ENCODE assay signal across 1 cellular context in the genomic region with DNA sequence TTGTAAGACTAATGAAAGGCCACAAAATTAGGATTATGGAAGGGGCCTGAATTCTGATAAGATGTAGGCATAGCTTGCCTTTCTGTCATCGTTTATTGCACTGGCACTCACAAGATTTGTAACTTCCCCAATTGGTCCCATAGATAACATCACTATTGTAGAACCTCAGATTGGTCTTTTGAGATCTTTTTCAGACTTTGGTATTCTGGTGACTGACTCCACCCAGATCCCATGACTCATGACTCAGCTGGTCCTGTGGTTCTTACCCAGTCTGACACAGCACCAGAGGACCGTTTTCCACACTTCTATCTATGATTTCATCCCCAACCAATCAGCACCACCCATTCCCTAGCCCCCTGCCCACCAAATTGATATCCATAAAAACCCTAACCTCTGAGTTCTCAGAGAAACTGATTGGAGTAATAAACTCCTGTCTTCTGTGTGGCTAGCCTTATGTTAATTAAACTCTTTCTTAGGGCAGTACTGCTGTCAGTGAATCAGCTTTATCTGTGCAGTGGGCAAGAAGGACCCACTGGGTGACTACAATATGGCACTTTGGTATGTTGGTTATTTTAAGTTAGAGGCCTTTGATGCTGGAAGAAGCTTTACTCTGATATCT.
TF ChIP-seq lines count a peak whose summit lies in the region.

No MANE protein-coding gene starts in this region.

TF ChIP-seq in K562, 482 proteins besides CTCF, POLR2A, EP300 and RAD21 (continued from another document and continues in another):
- TF ChIP-seq, protein P1, sequence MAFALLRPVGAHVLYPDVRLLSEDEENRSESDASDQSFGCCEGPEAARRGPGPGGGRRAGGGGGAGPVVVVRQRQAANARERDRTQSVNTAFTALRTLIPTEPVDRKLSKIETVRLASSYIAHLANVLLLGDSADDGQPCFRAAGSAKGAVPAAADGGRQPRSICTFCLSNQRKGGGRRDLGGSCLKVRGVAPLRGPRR (CRISPR knock-in tag; IDR thresholded peaks at IDR 0.05) = no peak
- TF ChIP-seq MED1 (CRISPR knock-in tag; IDR thresholded peaks at IDR 0.05; ENCODE audit: borderline replicate concordance) (no peak), FOXK2 (conservative IDR thresholded peaks at IDR 0.05 in 1 of 2, IDR thresholded peaks at IDR 0.05 in 1 of 2; ENCODE audit: low read depth in 2 of 2) (peak in 1 of 2 experiments; percentile 19; a peak in 1 of 4 replicates), BMI1 (IDR thresholded peaks at IDR 0.05; ENCODE audit: low read length) (no peak), CBFB (CRISPR knock-in tag; IDR thresholded peaks at IDR 0.05) (no peak), STAT5B (CRISPR knock-in tag; IDR thresholded peaks at IDR 0.05) (no peak), PTRF (tag; IDR thresholded peaks at IDR 0.05) (no peak), SETDB1 (IDR thresholded peaks at IDR 0.05; ENCODE audit: low read length) (no peak), ELF2 (CRISPR knock-in tag; IDR thresholded peaks at IDR 0.05) (no peak), BACH1 (tag; IDR thresholded peaks at IDR 0.05) (peak; percentile 90; the same call in 1 of the 2 replicates), ZNF583 (CRISPR knock-in tag; IDR thresholded peaks at IDR 0.05) (0 out of 2 replicates have a peak, but pooled peaks have one; percentile 33), CREM (IDR thresholded peaks at IDR 0.05; ENCODE audit: low read depth) (no peak), NUFIP1 (IDR thresholded peaks at IDR 0.05; ENCODE audit: partially characterized antibody) (no peak), SRF (CRISPR knock-in tag; IDR thresholded peaks at IDR 0.05) (no peak), NFE2 (IDR thresholded peaks at IDR 0.05; ENCODE audit: low read depth) (peak; percentile 75), ZNF253 (CRISPR knock-in tag; conservative IDR thresholded peaks at IDR 0.05) (no peak), MAZ (CRISPR knock-in tag; conservative IDR thresholded peaks at IDR 0.05 in 1 of 2, IDR thresholded peaks at IDR 0.05 in 1 of 2) (peak in 1 of 2 experiments; percentile 49; a peak in 1 of 4 replicates), SMAD3 (CRISPR knock-in tag; conservative IDR thresholded peaks at IDR 0.05) (no peak), ZFX (CRISPR knock-in tag; IDR thresholded peaks at IDR 0.05) (no peak), LEF1 (IDR thresholded peaks at IDR 0.05) (no peak), CBX1 (IDR thresholded peaks at IDR 0.05; ENCODE audit: low read depth) (no peak), HSF4 (CRISPR knock-in tag; IDR thresholded peaks at IDR 0.05; ENCODE audit: borderline replicate concordance) (no peak), NFE2L1 (tag; IDR thresholded peaks at IDR 0.05; ENCODE audit: borderline replicate concordance, low read depth) (no peak), SLC30A9 (CRISPR knock-in tag; IDR thresholded peaks at IDR 0.05) (no peak), NR1H2 (CRISPR knock-in tag; IDR thresholded peaks at IDR 0.05) (no peak), HNRNPLL (IDR thresholded peaks at IDR 0.05; ENCODE audit: low read depth, low read length, poor library complexity, severe bottlenecking) (no peak), SIN3B (IDR thresholded peaks at IDR 0.05; ENCODE audit: low read depth) (no peak), ZNF695 (CRISPR knock-in tag; IDR thresholded peaks at IDR 0.05) (no peak), MAFG (tag; conservative IDR thresholded peaks at IDR 0.05) (peak; percentile 77), BDP1 (IDR thresholded peaks at IDR 0.05; ENCODE audit: insufficient read depth, insufficient read length) (no peak), EWSR1 (IDR thresholded peaks at IDR 0.05; ENCODE audit: borderline replicate concordance, low read depth, partially characterized antibody) (no peak), SP2 (IDR thresholded peaks at IDR 0.05; ENCODE audit: extremely low read depth, low read depth, low read length, poor library complexity, severe bottlenecking) (no peak), MTA2 (IDR thresholded peaks at IDR 0.05; ENCODE audit: low read depth) (no peak; the same call in 1 of the 2 replicates), ZNF41 (CRISPR knock-in tag; conservative IDR thresholded peaks at IDR 0.05) (no peak), SMAD4 (CRISPR knock-in tag; conservative IDR thresholded peaks at IDR 0.05) (0 out of 2 replicates have a peak, but pooled peaks have one; percentile 13), FOXA1 (IDR thresholded peaks at IDR 0.05; ENCODE audit: borderline replicate concordance) (no peak), BHLHE40 (IDR thresholded peaks at IDR 0.05; ENCODE audit: low read length) (no peak), EZH2 (IDR thresholded peaks at IDR 0.05; ENCODE audit: borderline replicate concordance, low read depth, low read length) (no peak), MEF2D (tag; conservative IDR thresholded peaks at IDR 0.05; ENCODE audit: low read depth) (peak; percentile 38; the same call in 1 of the 2 replicates), NCOA1 (IDR thresholded peaks at IDR 0.05; ENCODE audit: low read depth) (no peak), BRF1 (IDR thresholded peaks at IDR 0.05; ENCODE audit: borderline replicate concordance, extremely low read depth, insufficient read length) (no peak), GATAD2A (IDR thresholded peaks at IDR 0.05) (no peak), HMGN3 (IDR thresholded peaks at IDR 0.05; ENCODE audit: borderline replicate concordance, extremely low read depth, insufficient read length, low read depth, low read length) (no peak), SMARCA4 (IDR thresholded peaks at IDR 0.05) (peak; percentile 74), MIER1 (IDR thresholded peaks at IDR 0.05; ENCODE audit: low read depth) (no peak), GABPB1 (CRISPR knock-in tag; IDR thresholded peaks at IDR 0.05) (no peak), TEAD1 (CRISPR knock-in tag; IDR thresholded peaks at IDR 0.05) (peak in 1 of 2 experiments; percentile 8; a peak in 1 of 4 replicates), OTX1 (CRISPR knock-in tag; IDR thresholded peaks at IDR 0.05) (no peak), ZNF3 (CRISPR knock-in tag; IDR thresholded peaks at IDR 0.05) (no peak), POLR2AphosphoS5 (IDR thresholded peaks at IDR 0.05; ENCODE audit: control insufficient read depth, insufficient read depth, low read depth, low read length) (no peak), ZNF121 (CRISPR knock-in tag; conservative IDR thresholded peaks at IDR 0.05) (no peak), ZNF408 (CRISPR knock-in tag; IDR thresholded peaks at IDR 0.05; ENCODE audit: low read depth) (no peak), ZNF174 (CRISPR knock-in tag; IDR thresholded peaks at IDR 0.05) (no peak), DMBX1 (CRISPR knock-in tag; IDR thresholded peaks at IDR 0.05; ENCODE audit: borderline replicate concordance) (no peak)
- TF ChIP-seq, protein P2, sequence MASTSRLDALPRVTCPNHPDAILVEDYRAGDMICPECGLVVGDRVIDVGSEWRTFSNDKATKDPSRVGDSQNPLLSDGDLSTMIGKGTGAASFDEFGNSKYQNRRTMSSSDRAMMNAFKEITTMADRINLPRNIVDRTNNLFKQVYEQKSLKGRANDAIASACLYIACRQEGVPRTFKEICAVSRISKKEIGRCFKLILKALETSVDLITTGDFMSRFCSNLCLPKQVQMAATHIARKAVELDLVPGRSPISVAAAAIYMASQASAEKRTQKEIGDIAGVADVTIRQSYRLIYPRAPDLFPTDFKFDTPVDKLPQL (IDR thresholded peaks at IDR 0.05; ENCODE audit: extremely low read depth, insufficient read length) = no peak
- TF ChIP-seq, protein P3, sequence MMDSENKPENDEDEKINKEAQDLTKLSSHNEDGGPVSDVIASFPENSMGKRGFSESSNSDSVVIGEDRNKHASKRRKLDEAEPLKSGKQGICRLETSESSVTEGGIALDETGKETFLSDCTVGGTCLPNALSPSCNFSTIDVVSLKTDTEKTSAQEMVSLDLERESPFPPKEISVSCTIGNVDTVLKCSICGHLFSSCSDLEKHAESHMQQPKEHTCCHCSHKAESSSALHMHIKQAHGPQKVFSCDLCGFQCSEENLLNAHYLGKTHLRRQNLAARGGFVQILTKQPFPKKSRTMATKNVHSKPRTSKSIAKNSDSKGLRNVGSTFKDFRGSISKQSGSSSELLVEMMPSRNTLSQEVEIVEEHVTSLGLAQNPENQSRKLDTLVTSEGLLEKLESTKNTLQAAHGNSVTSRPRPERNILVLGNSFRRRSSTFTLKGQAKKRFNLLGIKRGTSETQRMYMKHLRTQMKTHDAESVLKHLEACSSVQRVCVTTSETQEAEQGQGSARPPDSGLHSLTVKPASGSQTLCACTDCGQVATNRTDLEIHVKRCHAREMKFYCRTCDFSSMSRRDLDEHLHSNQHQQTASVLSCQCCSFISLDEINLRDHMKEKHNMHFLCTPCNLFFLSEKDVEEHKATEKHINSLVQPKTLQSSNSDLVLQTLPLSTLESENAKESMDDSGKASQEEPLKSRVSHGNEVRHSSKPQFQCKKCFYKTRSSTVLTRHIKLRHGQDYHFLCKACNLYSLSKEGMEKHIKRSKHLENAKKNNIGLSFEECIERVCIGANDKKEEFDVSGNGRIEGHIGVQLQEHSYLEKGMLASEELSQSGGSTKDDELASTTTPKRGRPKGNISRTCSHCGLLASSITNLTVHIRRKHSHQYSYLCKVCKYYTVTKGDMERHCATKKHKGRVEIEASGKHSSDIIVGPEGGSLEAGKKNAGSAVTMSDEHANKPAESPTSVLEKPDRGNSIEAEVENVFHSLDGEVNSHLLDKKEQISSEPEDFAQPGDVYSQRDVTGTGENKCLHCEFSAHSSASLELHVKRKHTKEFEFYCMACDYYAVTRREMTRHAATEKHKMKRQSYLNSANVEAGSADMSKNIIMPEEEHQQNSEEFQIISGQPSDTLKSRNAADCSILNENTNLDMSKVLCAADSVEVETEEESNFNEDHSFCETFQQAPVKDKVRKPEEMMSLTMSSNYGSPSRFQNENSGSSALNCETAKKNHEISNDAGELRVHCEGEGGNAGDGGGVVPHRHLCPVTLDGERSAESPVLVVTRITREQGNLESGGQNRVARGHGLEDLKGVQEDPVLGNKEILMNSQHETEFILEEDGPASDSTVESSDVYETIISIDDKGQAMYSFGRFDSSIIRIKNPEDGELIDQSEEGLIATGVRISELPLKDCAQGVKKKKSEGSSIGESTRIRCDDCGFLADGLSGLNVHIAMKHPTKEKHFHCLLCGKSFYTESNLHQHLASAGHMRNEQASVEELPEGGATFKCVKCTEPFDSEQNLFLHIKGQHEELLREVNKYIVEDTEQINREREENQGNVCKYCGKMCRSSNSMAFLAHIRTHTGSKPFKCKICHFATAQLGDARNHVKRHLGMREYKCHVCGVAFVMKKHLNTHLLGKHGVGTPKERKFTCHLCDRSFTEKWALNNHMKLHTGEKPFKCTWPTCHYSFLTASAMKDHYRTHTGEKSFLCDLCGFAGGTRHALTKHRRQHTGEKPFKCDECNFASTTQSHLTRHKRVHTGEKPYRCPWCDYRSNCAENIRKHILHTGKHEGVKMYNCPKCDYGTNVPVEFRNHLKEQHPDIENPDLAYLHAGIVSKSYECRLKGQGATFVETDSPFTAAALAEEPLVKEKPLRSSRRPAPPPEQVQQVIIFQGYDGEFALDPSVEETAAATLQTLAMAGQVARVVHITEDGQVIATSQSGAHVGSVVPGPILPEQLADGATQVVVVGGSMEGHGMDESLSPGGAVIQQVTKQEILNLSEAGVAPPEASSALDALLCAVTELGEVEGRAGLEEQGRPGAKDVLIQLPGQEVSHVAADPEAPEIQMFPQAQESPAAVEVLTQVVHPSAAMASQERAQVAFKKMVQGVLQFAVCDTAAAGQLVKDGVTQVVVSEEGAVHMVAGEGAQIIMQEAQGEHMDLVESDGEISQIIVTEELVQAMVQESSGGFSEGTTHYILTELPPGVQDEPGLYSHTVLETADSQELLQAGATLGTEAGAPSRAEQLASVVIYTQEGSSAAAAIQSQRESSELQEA (IDR thresholded peaks at IDR 0.05; ENCODE audit: low read depth) = no peak
- TF ChIP-seq, protein P4, sequence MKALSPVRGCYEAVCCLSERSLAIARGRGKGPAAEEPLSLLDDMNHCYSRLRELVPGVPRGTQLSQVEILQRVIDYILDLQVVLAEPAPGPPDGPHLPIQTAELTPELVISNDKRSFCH (CRISPR knock-in tag; IDR thresholded peaks at IDR 0.05) = no peak
- TF ChIP-seq, protein P4 (tag; IDR thresholded peaks at IDR 0.05) = no peak
- TF ChIP-seq, protein P5, sequence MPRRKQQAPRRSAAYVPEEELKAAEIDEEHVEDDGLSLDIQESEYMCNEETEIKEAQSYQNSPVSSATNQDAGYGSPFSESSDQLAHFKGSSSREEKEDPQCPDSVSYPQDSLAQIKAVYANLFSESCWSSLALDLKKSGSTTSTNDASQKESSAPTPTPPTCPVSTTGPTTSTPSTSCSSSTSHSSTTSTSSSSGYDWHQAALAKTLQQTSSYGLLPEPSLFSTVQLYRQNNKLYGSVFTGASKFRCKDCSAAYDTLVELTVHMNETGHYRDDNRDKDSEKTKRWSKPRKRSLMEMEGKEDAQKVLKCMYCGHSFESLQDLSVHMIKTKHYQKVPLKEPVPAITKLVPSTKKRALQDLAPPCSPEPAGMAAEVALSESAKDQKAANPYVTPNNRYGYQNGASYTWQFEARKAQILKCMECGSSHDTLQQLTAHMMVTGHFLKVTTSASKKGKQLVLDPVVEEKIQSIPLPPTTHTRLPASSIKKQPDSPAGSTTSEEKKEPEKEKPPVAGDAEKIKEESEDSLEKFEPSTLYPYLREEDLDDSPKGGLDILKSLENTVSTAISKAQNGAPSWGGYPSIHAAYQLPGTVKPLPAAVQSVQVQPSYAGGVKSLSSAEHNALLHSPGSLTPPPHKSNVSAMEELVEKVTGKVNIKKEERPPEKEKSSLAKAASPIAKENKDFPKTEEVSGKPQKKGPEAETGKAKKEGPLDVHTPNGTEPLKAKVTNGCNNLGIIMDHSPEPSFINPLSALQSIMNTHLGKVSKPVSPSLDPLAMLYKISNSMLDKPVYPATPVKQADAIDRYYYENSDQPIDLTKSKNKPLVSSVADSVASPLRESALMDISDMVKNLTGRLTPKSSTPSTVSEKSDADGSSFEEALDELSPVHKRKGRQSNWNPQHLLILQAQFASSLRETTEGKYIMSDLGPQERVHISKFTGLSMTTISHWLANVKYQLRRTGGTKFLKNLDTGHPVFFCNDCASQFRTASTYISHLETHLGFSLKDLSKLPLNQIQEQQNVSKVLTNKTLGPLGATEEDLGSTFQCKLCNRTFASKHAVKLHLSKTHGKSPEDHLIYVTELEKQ (CRISPR knock-in tag; IDR thresholded peaks at IDR 0.05) = no peak
- TF ChIP-seq, protein P6, sequence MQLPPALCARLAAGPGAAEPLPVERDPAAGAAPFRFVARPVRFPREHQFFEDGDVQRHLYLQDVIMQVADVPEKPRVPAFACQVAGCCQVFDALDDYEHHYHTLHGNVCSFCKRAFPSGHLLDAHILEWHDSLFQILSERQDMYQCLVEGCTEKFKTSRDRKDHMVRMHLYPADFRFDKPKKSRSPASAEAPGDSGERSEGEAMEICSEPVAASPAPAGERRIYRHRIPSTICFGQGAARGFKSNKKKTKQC (CRISPR knock-in tag; IDR thresholded peaks at IDR 0.05) = no peak
- TF ChIP-seq, protein P7, sequence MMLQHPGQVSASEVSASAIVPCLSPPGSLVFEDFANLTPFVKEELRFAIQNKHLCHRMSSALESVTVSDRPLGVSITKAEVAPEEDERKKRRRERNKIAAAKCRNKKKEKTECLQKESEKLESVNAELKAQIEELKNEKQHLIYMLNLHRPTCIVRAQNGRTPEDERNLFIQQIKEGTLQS (IDR thresholded peaks at IDR 0.05) = peak; percentile 88
- TF ChIP-seq, protein P7 (CRISPR knock-in tag; conservative IDR thresholded peaks at IDR 0.05) = no peak
